Comparison of ENCODE assay signal across 1 cellular context in the genomic region with DNA sequence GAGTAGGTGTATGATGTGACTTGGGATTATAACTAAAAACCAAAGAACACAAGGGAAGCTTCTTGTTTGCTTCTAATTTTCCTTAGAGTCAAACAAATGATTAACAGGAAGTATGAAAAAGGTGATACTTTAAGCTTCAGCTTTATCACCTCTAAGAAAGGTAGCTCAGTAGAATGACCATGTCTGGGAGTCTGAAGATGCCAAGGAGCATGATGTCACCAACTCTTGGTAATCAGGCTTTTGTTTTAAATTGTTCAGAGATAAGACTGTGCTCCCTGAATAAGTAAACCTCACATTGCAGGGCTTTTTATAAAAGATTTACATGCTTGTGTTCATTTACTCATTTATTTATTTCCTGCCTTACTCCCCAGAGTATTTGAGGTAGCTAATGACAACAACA.
TF ChIP-seq lines count a peak whose summit lies in the region.

No MANE protein-coding gene starts in this region.

TF ChIP-seq in endothelial cell of umbilical vein, 7 proteins besides CTCF, POLR2A, EP300 and RAD21:
- TF ChIP-seq FOS (IDR thresholded peaks at IDR 0.05; ENCODE audit: borderline replicate concordance, insufficient read depth, low read length) (no peak), POLR2AphosphoS5 (IDR thresholded peaks at IDR 0.05; ENCODE audit: insufficient read depth, low read depth, low read length) (no peak), JUN (IDR thresholded peaks at IDR 0.05; ENCODE audit: borderline replicate concordance, insufficient read depth, insufficient read length, low read depth) (no peak), MYC (IDR thresholded peaks at IDR 0.05; ENCODE audit: low read depth, low read length) (no peak), GATA2 (IDR thresholded peaks at IDR 0.05; ENCODE audit: insufficient read depth, insufficient read length, low read depth, low read length) (no peak), EZH2 (IDR thresholded peaks at IDR 0.05; ENCODE audit: borderline replicate concordance, low read depth, low read length, severe bottlenecking) (no peak)
- TF ChIP-seq, protein P1, sequence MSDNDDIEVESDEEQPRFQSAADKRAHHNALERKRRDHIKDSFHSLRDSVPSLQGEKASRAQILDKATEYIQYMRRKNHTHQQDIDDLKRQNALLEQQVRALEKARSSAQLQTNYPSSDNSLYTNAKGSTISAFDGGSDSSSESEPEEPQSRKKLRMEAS (IDR thresholded peaks at IDR 0.05; ENCODE audit: insufficient read depth, insufficient read length): no peak
